ENCODE assay signal across 26 cellular contexts in genomic region chr4:3820806-3821579, GRCh38. TPM values are rescaled to one million over a fixed set of nuclear protein-coding genes. Genes with fewer than 3 reads are reported as not detected.
"Had no signal": no experiment of that assay in that cellular context is flagged by ENCODE, and none has a peak within 500 bp of the region (broad histone marks: within the 10 kb centered on the region; RNA-seq: fewer than 3 reads in every experiment).

No MANE protein-coding gene starts in this region.

- H3K27me3 ChIP-seq: body of pancreas, cardiac muscle cell had no signal

- H3K27me3 Mint-ChIP-seq: dendritic cell treated with granulocyte-macrophage colony-stimulating factor and Interleukin-4, amounts not matched to agents 40 ng/mL and 50 ng/mL, for 4 days had no signal

- H3K9me3 Mint-ChIP-seq: activated naive CD4-positive, alpha-beta T cell treated with anti-CD3 and anti-CD28 coated beads, Interleukin-2, amount 50 U/mL, for 24 hours; dendritic cell treated with granulocyte-macrophage colony-stimulating factor and Interleukin-4, amounts not matched to agents 40 ng/mL and 50 ng/mL, for 4 days had no signal

- H3K4me1 Mint-ChIP-seq: activated naive CD4-positive, alpha-beta T cell treated with anti-CD3 and anti-CD28 coated beads, Interleukin-2, amount 50 U/mL, for 24 hours had no signal

- DNase-seq: activated CD4-positive, alpha-beta T cell treated with anti-CD3 and anti-CD28 coated beads for 1 hour; activated CD4-positive, alpha-beta T cell treated with anti-CD3 and anti-CD28 coated beads, Interleukin-2, amount 50 U/mL, for 1 hour; activated CD8-positive, alpha-beta T cell treated with anti-CD3 and anti-CD28 coated beads, Interleukin-2, amount 10 ng/mL, durations not matched to agents 7 days and 5 days; activated gamma-delta T cell treated with Interleukin-2 at 50 U/mL for 16 hours; activated T-cell treated with anti-CD3 and anti-CD28 coated beads, Interleukin-2, amount 50 U/mL, for 1 hour; anterior cingulate cortex; effector CD4-positive, alpha-beta T cell; islet precursor cell; naive thymus-derived CD8-positive, alpha-beta T cell; sigmoid colon; stimulated activated CD4-positive, alpha-beta T cell treated with anti-CD3 and anti-CD28 coated beads, Interleukin-15, amount 100 ng/mL, for 24 hours; stimulated activated CD4-positive, alpha-beta T cell treated with anti-CD3 and anti-CD28 coated beads, Interleukin-2, amount 100 ng/mL, for 48 hours; stimulated activated CD8-positive, alpha-beta memory T cell treated with anti-CD3 and anti-CD28 coated beads, Interleukin-4, amount 100 ng/mL, for 48 hours; stimulated activated naive CD4-positive, alpha-beta T cell had no signal

- H3K36me3 ChIP-seq: cardiac muscle cell, heart left ventricle, left lung, sigmoid colon had no signal

- H3K36me3 Mint-ChIP-seq: activated naive CD4-positive, alpha-beta T cell treated with anti-CD3 and anti-CD28 coated beads, Interleukin-2, amount 50 U/mL, for 24 hours; naive thymus-derived CD8-positive, alpha-beta T cell had no signal

- ATAC-seq: activated CD8-positive, alpha-beta T cell treated with anti-CD3 and anti-CD28 coated beads, Interleukin-2, amount 10 ng/mL, durations not matched to agents 7 days and 5 days; left lung; naive thymus-derived CD8-positive, alpha-beta T cell had no signal

- H3K27ac ChIP-seq: cardiac muscle cell, heart left ventricle, left lung, sigmoid colon had no signal

- H3K4me3 Mint-ChIP-seq: activated CD8-positive, alpha-beta T cell treated with anti-CD3 and anti-CD28 coated beads, Interleukin-2, amount 10 ng/mL, durations not matched to agents 7 days and 5 days; activated naive CD4-positive, alpha-beta T cell treated with anti-CD3 and anti-CD28 coated beads, Interleukin-2, amount 50 U/mL, for 24 hours; dendritic cell treated with granulocyte-macrophage colony-stimulating factor and Interleukin-4, amounts not matched to agents 40 ng/mL and 50 ng/mL, for 4 days; naive thymus-derived CD8-positive, alpha-beta T cell had no signal

- H3K4me3 ChIP-seq: body of pancreas, cardiac muscle cell, heart left ventricle, left lung, lung, sigmoid colon, smooth muscle cell had no signal

- FAIRE-seq: endometrium, TTC549 had no signal

- H3K4me1 ChIP-seq: left lung, sigmoid colon had no signal

- H3K4me2 ChIP-seq: smooth muscle cell had no signal

- H3K9me3 ChIP-seq: body of pancreas, left lung had no signal

- H3K27ac Mint-ChIP-seq: activated CD8-positive, alpha-beta T cell treated with anti-CD3 and anti-CD28 coated beads, Interleukin-2, amount 10 ng/mL, durations not matched to agents 7 days and 5 days; activated naive CD4-positive, alpha-beta T cell treated with anti-CD3 and anti-CD28 coated beads, Interleukin-2, amount 50 U/mL, for 24 hours; dendritic cell treated with granulocyte-macrophage colony-stimulating factor and Interleukin-4, amounts not matched to agents 40 ng/mL and 50 ng/mL, for 4 days; naive thymus-derived CD8-positive, alpha-beta T cell had no signal

RNA-seq across cellular contexts. Expression of gene ADRA2C, which starts 54.8 kb away (rescaled TPM):
- total RNA-seq: activated CD8-positive, alpha-beta T cell treated with anti-CD3 and anti-CD28 coated beads, Interleukin-2, amount 10 ng/mL, durations not matched to agents 7 days and 5 days; epithelial cell of proximal tubule; naive thymus-derived CD8-positive, alpha-beta T cell; T-helper 2 cell treated with Interferon-gamma antibody and Interleukin-4, amounts not matched to agents 100 ng/mL and 5 ng/mL, for 36 hours had no signal
- polyA plus RNA-seq: naive thymus-derived CD8-positive, alpha-beta T cell had no signal
